Comparison of ENCODE assay signal across 8 cellular contexts in the genomic region with DNA sequence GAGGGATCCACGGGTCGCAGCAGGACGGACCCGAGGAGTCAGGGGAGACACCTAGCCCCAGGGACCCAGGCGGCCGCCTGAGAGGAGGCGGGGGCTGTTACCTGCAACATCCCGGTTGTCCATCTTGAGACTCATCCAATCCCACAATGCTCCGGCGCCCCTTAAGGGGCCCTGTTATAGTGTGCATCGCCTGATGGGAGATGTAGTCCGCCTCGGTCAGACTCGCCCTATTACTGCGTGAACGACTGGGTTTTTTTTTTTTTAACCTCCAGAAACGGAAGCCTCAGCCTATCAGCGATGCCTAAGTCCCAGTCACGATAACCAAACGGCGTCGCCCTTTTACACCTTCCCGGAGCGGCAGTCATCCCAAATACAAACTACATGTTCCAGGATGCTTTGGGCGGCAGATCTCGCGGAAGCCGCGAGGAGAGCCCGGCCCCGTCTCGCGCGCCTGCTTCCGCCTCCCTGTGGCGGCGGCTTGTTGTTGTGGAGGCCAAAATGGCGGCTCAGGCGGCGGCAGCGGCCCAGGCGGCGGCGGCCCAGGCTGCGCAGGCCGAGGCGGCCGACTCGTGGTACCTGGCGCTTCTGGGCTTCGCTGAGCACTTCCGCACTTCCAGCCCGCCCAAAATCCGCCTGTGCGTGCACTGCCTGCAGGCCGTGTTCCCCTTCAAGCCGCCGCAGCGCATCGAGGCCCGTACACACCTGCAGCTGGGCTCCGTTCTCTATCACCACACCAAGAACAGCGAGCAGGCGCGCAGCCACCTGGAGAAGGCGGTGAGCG. TPM values are rescaled to one million over a fixed set of nuclear protein-coding genes. Genes with fewer than 3 reads are reported as not detected.
DNase-seq lines count a peak whose midpoint lies in the region; ATAC-seq and TF ChIP-seq lines count a peak whose summit lies in the region.

A gene with protein sequence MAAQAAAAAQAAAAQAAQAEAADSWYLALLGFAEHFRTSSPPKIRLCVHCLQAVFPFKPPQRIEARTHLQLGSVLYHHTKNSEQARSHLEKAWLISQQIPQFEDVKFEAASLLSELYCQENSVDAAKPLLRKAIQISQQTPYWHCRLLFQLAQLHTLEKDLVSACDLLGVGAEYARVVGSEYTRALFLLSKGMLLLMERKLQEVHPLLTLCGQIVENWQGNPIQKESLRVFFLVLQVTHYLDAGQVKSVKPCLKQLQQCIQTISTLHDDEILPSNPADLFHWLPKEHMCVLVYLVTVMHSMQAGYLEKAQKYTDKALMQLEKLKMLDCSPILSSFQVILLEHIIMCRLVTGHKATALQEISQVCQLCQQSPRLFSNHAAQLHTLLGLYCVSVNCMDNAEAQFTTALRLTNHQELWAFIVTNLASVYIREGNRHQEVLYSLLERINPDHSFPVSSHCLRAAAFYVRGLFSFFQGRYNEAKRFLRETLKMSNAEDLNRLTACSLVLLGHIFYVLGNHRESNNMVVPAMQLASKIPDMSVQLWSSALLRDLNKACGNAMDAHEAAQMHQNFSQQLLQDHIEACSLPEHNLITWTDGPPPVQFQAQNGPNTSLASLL (plus strand): TSS at position 468 of the 781 bp plus-strand sequence. CDS start 31 bp downstream, at position 499.
A gene with protein sequence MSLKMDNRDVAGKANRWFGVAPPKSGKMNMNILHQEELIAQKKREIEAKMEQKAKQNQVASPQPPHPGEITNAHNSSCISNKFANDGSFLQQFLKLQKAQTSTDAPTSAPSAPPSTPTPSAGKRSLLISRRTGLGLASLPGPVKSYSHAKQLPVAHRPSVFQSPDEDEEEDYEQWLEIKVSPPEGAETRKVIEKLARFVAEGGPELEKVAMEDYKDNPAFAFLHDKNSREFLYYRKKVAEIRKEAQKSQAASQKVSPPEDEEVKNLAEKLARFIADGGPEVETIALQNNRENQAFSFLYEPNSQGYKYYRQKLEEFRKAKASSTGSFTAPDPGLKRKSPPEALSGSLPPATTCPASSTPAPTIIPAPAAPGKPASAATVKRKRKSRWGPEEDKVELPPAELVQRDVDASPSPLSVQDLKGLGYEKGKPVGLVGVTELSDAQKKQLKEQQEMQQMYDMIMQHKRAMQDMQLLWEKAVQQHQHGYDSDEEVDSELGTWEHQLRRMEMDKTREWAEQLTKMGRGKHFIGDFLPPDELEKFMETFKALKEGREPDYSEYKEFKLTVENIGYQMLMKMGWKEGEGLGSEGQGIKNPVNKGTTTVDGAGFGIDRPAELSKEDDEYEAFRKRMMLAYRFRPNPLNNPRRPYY (minus strand): TSS at position 148 of the 781 bp plus-strand sequence. CDS start 13 bp downstream, at position 135.

- TF ChIP-seq CTCF in WTC11 (IDR thresholded peaks at IDR 0.05) (no peak), cardiac fibroblast (IDR thresholded peaks at IDR 0.05; ENCODE audit: low read depth, low read length) (peak; percentile 34), spleen (IDR thresholded peaks at IDR 0.05 in 8 of 11, conservative IDR thresholded peaks at IDR 0.05 in 3 of 11) (peak; percentile 4 to 79 (median 54))

- peak in 1 of 3 donors; percentile 57 for TF ChIP-seq POLR2A in spleen (IDR thresholded peaks at IDR 0.05)

- H3K27ac Mint-ChIP-seq in WTC11, result peak within 1 kb of the TSS; percentile 100

- no peaks in the 10 kb centered on the region for H3K9me3 Mint-ChIP-seq in WTC11

- H3K27ac ChIP-seq in spleen, result peak within 1 kb of the TSS; percentile 93 to 99 (median 97)

- peaks cover 22% of the 10 kb centered on the region for H3K36me3 Mint-ChIP-seq in WTC11

- peak; percentile 96 for DNase-seq in AG08395 (ENCODE audit: low spot score)
- peak; percentile 86 for DNase-seq in NCI-H2196 treated with DMSO at 0.1 percent for 48 hours (lab: John Stamatoyannopoulos, UW; ENCODE audit: unreplicated experiment)
- DNase-seq in WTC11 (ENCODE audit: low spot score), result peak; percentile 90
- peak; percentile 94 for DNase-seq in cardiac fibroblast (ENCODE audit: low read depth in 2 of 2)
- peak; percentile 90 for DNase-seq in inferior parietal cortex (ENCODE audit: extremely low spot score)
- DNase-seq in spleen, result peak; percentile 98

- H3K27me3 ChIP-seq in spleen (replicated peaks in 1 of 7), result no peaks in the 10 kb centered on the region

- 0 to 1% (median 0%) methylated on average over 18 to 67 of the region's 67 CpGs for WGBS in spleen, 5 donors

- H3K4me3 Mint-ChIP-seq in WTC11, result peak within 1 kb of the TSS; percentile 94

- POLR2A ChIA-PET in WTC11 (lab: Charles Lee), result no interaction called here

- H3K4me1 ChIP-seq in spleen, result peaks cover 19 to 78% (median 56%) of the 10 kb centered on the region in 6 donors

- intact Hi-C loops in spleen (cut with DNase I; ENCODE audit: low total_unique reads), result no loop called here

- H3K4me3 ChIP-seq in cardiac fibroblast (replicated peaks in 1 of 2; ENCODE audit: low read depth in 2 of 2, low read length in 2 of 2) (peak within 1 kb of the TSS; percentile 81 to 100), spleen (peak within 1 kb of the TSS; percentile 95 to 100 (median 98))

- peak; percentile 91 for ATAC-seq in GM18870 (IDR thresholded peaks at IDR 0.05; ENCODE audit: unreplicated experiment)
- peak; percentile 90 for ATAC-seq in HG03135 (IDR thresholded peaks at IDR 0.05; ENCODE audit: unreplicated experiment)
- peak; percentile 94 for ATAC-seq in WTC11

- CTCF ChIA-PET in WTC11 (lab: Charles Lee), result interaction anchor here (1.0 to 1.4 kb wide), 3 partner anchors 22 to 134 kb away, joined by 3 to 5 read pairs (median 3); no protein-coding TSS in a partner anchor

- no peaks in the 10 kb centered on the region for H3K9me3 ChIP-seq in spleen

- H3K36me3 ChIP-seq in spleen, result peaks cover 0 to 53% (median 34%) of the 10 kb centered on the region in 6 donors

- H3K4me1 Mint-ChIP-seq in WTC11, result peaks cover 19% of the 10 kb centered on the region

- no peaks in the 10 kb centered on the region for H3K27me3 Mint-ChIP-seq in WTC11 (ENCODE audit: low read depth)

TF ChIP-seq in WTC11, 78 proteins besides CTCF, POLR2A, EP300 and RAD21 (continues in another document):
- TF ChIP-seq GABPB1 (CRISPR knock-in tag; IDR thresholded peaks at IDR 0.05) (no peak), NFYB (CRISPR knock-in tag; conservative IDR thresholded peaks at IDR 0.05; ENCODE audit: low read depth) (no peak; the same call in none of the 2 replicates), ZNF423 (CRISPR knock-in tag; IDR thresholded peaks at IDR 0.05) (no peak), ZNF219 (CRISPR knock-in tag; IDR thresholded peaks at IDR 0.05; ENCODE audit: borderline replicate concordance) (peak; percentile 65; the same call in 1 of the 2 replicates), ZNF232 (CRISPR knock-in tag; IDR thresholded peaks at IDR 0.05) (0 out of 2 replicates have a peak, but pooled peaks have one; percentile 5), FOXK1 (CRISPR knock-in tag; IDR thresholded peaks at IDR 0.05) (peak; percentile 98), ATF1 (CRISPR knock-in tag; IDR thresholded peaks at IDR 0.05) (no peak), GRHL2 (CRISPR knock-in tag; IDR thresholded peaks at IDR 0.05; ENCODE audit: insufficient replicate concordance, severe bottlenecking) (no peak), CREB1 (CRISPR knock-in tag; IDR thresholded peaks at IDR 0.05) (no peak; the same call in 1 of the 2 replicates), TCF7 (CRISPR knock-in tag; IDR thresholded peaks at IDR 0.05; ENCODE audit: low read depth) (no peak; the same call in 1 of the 2 replicates), ZNF671 (CRISPR knock-in tag; IDR thresholded peaks at IDR 0.05) (no peak)
- TF ChIP-seq, protein P1, sequence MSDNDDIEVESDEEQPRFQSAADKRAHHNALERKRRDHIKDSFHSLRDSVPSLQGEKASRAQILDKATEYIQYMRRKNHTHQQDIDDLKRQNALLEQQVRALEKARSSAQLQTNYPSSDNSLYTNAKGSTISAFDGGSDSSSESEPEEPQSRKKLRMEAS (CRISPR knock-in tag; IDR thresholded peaks at IDR 0.05), result peak; percentile 84
- TF ChIP-seq, protein P2, sequence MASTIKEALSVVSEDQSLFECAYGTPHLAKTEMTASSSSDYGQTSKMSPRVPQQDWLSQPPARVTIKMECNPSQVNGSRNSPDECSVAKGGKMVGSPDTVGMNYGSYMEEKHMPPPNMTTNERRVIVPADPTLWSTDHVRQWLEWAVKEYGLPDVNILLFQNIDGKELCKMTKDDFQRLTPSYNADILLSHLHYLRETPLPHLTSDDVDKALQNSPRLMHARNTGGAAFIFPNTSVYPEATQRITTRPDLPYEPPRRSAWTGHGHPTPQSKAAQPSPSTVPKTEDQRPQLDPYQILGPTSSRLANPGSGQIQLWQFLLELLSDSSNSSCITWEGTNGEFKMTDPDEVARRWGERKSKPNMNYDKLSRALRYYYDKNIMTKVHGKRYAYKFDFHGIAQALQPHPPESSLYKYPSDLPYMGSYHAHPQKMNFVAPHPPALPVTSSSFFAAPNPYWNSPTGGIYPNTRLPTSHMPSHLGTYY (CRISPR knock-in tag; IDR thresholded peaks at IDR 0.05), result no peak
- TF ChIP-seq, protein P3, sequence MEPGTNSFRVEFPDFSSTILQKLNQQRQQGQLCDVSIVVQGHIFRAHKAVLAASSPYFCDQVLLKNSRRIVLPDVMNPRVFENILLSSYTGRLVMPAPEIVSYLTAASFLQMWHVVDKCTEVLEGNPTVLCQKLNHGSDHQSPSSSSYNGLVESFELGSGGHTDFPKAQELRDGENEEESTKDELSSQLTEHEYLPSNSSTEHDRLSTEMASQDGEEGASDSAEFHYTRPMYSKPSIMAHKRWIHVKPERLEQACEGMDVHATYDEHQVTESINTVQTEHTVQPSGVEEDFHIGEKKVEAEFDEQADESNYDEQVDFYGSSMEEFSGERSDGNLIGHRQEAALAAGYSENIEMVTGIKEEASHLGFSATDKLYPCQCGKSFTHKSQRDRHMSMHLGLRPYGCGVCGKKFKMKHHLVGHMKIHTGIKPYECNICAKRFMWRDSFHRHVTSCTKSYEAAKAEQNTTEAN (CRISPR knock-in tag; IDR thresholded peaks at IDR 0.05), result no peak; the same call in 1 of the 2 replicates

RNA-seq across cellular contexts. Expression of the first gene that starts in this region (rescaled TPM):
- total RNA-seq in WTC11 (2021), result 47.8 to 56.8 TPM (median 50.3 TPM) in 3 replicates
- total RNA-seq in spleen, result 100 to 1,000 TPM in 4 of 7 donors, 10 to 100 TPM in 3; 77.5 to 133 (median 103) TPM
- 10 to 100 TPM; 12.0 to 29.8 (median 17.7) TPM for polyA plus RNA-seq in spleen

RNA-seq across cellular contexts. Expression of the second gene that starts in this region (rescaled TPM):
- total RNA-seq in WTC11 (2021), result 72.1 to 81.3 TPM (median 72.5 TPM) in 3 replicates
- 10 to 100 TPM; 48.0 to 63.1 (median 52.8) TPM for total RNA-seq in spleen
- 10 to 100 TPM; 29.3 to 53.2 (median 46.9) TPM for polyA plus RNA-seq in spleen

Comparison
In these comparisons a context has a peak if more than half of its experiments do, and no peak if none do; other contexts are left out.
1. Peak in every context shown above with its lines: DNase-seq, ATAC-seq, H3K4me3 ChIP-seq and H3K27ac ChIP-seq.